In genomic region chr21:45011911-45012660, GRCh38 we compare ENCODE assay signal across 11 cellular contexts.
A peak's percentile ranks its signal among the peaks of the same experiment; 100 is the strongest.
DNase-seq lines count a peak whose midpoint lies in the region; ATAC-seq and TF ChIP-seq lines count a peak whose summit lies in the region.
"Had no signal": no experiment of that assay in that cellular context is flagged by ENCODE, and none has a peak within 500 bp of the region (broad histone marks: within the 10 kb centered on the region; RNA-seq: fewer than 3 reads in every experiment).

No MANE protein-coding gene starts in this region.

- no peak for TF ChIP-seq CTCF in natural killer cell (IDR thresholded peaks at IDR 0.05)
- no peak for TF ChIP-seq CTCF in mammary epithelial cell (conservative IDR thresholded peaks at IDR 0.05 in 1 of 2, IDR thresholded peaks at IDR 0.05 in 1 of 2; ENCODE audit: extremely low read depth in 1 of 2, insufficient read depth in 1 of 2, low read depth in 1 of 2, low read length in 2 of 2)

- H3K9me3 ChIP-seq in mammary epithelial cell (replicated peaks; ENCODE audit: insufficient read depth, low read length) = peaks cover 11% of the 10 kb centered on the region

- H3K4me3 Mint-ChIP-seq in natural killer cell treated with Interleukin-12 subunit alpha and Interleukin-12 subunit beta and Interleukin-15 and Interleukin-18, amount 100 ng/mL, for 72 hours = no peak overlapping the region
- no peak overlapping the region for H3K4me3 Mint-ChIP-seq in natural killer cell
- H3K4me3 Mint-ChIP-seq: CD4-positive, alpha-beta T cell; central memory CD8-positive, alpha-beta T cell had no signal

- intact Hi-C loops in natural killer cell (cut with micrococcal nuclease) = no loop called here
- intact Hi-C loops in mammary epithelial cell (cut with micrococcal nuclease) = loop anchor here (5.0 kb wide), 1 partner anchor 65 kb away; no protein-coding TSS in a partner anchor

- in situ Hi-C loops in mammary epithelial cell (cut with MboI; ENCODE audit: low sequenced_read_pairs in 2 of 2) = no loop called here

- DNase-seq in natural killer cell treated with Interleukin-12 subunit alpha and Interleukin-12 subunit beta and Interleukin-15 and Interleukin-18, amount 100 ng/mL, for 72 hours (ENCODE audit: low spot score) = peak; percentile 18
- DNase-seq in natural killer cell (no peak), mammary epithelial cell (peak; percentile 92), kidney tubule cell (ENCODE audit: low spot score) (peak; percentile 97), NCI-H1694 treated with DMSO at 0.1 percent for 48 hours (lab: John Stamatoyannopoulos, UW) (no peak)
- DNase-seq in activated CD4-positive, alpha-beta T cell treated with anti-CD3 and anti-CD28 coated beads for 4 hours = no peak
- DNase-seq: SHP77 had no signal

- no peak for ATAC-seq in natural killer cell treated with Interleukin-12 subunit alpha and Interleukin-12 subunit beta and Interleukin-15 and Interleukin-18, amount 100 ng/mL, for 72 hours
- ATAC-seq in natural killer cell (no peak), GM18907 (IDR thresholded peaks at IDR 0.05; ENCODE audit: unreplicated experiment) (no peak), HG02852 (IDR thresholded peaks at IDR 0.05; ENCODE audit: unreplicated experiment) (no peak)

- no peaks in the 10 kb centered on the region for H3K36me3 ChIP-seq in mammary epithelial cell (ENCODE audit: insufficient read depth, low read length)

- peak overlapping the region; percentile 74 for H3K27ac ChIP-seq in mammary epithelial cell (ENCODE audit: insufficient read depth, low read depth, low read length)

- peak overlapping the region; percentile 72 for H3K4me2 ChIP-seq in mammary epithelial cell (ENCODE audit: insufficient read depth, low read depth, low read length)

- 23% methylated on average over 12 of the region's 30 CpGs for WGBS in mammary epithelial cell (ENCODE audit: low coverage, missing lambda C conversion rate)

- no peaks in the 10 kb centered on the region for H3K4me1 Mint-ChIP-seq in natural killer cell treated with Interleukin-12 subunit alpha and Interleukin-12 subunit beta and Interleukin-15 and Interleukin-18, amount 100 ng/mL, for 72 hours (ENCODE audit: low read depth in 2 of 2)
- peaks cover 0 to 5% of the 10 kb centered on the region in 2 donors for H3K4me1 Mint-ChIP-seq in natural killer cell

- H3K9me3 Mint-ChIP-seq in natural killer cell treated with Interleukin-12 subunit alpha and Interleukin-12 subunit beta and Interleukin-15 and Interleukin-18, amount 100 ng/mL, for 72 hours = no peaks in the 10 kb centered on the region
- no peaks in the 10 kb centered on the region for H3K9me3 Mint-ChIP-seq in natural killer cell
- H3K9me3 Mint-ChIP-seq: CD4-positive, alpha-beta T cell; central memory CD8-positive, alpha-beta T cell had no signal

- CTCF ChIA-PET in mammary epithelial cell (lab: Charles Lee; ENCODE audit: low non-redundant PET) = interaction anchor here (0.7 to 1.4 kb wide), 2 partner anchors 67 to 116 kb away, joined by 5 to 6 read pairs; no protein-coding TSS in a partner anchor

- H3K4me3 ChIP-seq in mammary epithelial cell (replicated peaks in 1 of 3; ENCODE audit: insufficient read depth in 1 of 3, low read depth in 2 of 3, low read length in 3 of 3) = no peak overlapping the region

- H3K27me3 Mint-ChIP-seq in natural killer cell treated with Interleukin-12 subunit alpha and Interleukin-12 subunit beta and Interleukin-15 and Interleukin-18, amount 100 ng/mL, for 72 hours = peaks cover 34 to 35% of the 10 kb centered on the region in 2 donors
- H3K27me3 Mint-ChIP-seq in natural killer cell (ENCODE audit: low read depth in 2 of 2) = peaks cover 38 to 56% of the 10 kb centered on the region in 2 donors

- no peaks in the 10 kb centered on the region for H4K20me1 ChIP-seq in mammary epithelial cell (ENCODE audit: insufficient read depth, low read length)

- peak overlapping the region; percentile 65 for H2AFZ ChIP-seq in mammary epithelial cell (ENCODE audit: low read depth, low read length)

- no peaks in the 10 kb centered on the region for H3K36me3 Mint-ChIP-seq in natural killer cell treated with Interleukin-12 subunit alpha and Interleukin-12 subunit beta and Interleukin-15 and Interleukin-18, amount 100 ng/mL, for 72 hours
- no peaks in the 10 kb centered on the region for H3K36me3 Mint-ChIP-seq in natural killer cell

- no peaks in the 10 kb centered on the region for H3K79me2 ChIP-seq in mammary epithelial cell (ENCODE audit: insufficient read depth, low read length)

- H3K27me3 ChIP-seq in mammary epithelial cell (ENCODE audit: insufficient read depth, low read length) = no peaks in the 10 kb centered on the region

- H3K4me1 ChIP-seq in mammary epithelial cell (ENCODE audit: insufficient read depth, low read length) = peaks cover 40% of the 10 kb centered on the region

- dilution Hi-C loops in mammary epithelial cell (cut with HindIII; ENCODE audit: low sequenced_read_pairs) = loop anchor here (5.0 kb wide), 1 partner anchor 65 kb away; no protein-coding TSS in a partner anchor

- BruUV-seq in mammary epithelial cell (replicated peaks; lab: Mats Ljungman, UMichigan) = TSS peak; percentile 46

- no peak overlapping the region for H3K9ac ChIP-seq in mammary epithelial cell (ENCODE audit: insufficient read depth, low read length)

- H3K27ac Mint-ChIP-seq in natural killer cell treated with Interleukin-12 subunit alpha and Interleukin-12 subunit beta and Interleukin-15 and Interleukin-18, amount 100 ng/mL, for 72 hours = no peak overlapping the region
- no peak overlapping the region for H3K27ac Mint-ChIP-seq in natural killer cell
- H3K27ac Mint-ChIP-seq: CD4-positive, alpha-beta T cell had no signal

Comparison
In these comparisons a context has a peak if more than half of its experiments do, and no peak if none do; other contexts are left out.
1. DNase-seq: peak in natural killer cell treated with Interleukin-12 subunit alpha and Interleukin-12 subunit beta and Interleukin-15 and Interleukin-18, amount 100 ng/mL, for 72 hours (single experiment), mammary epithelial cell (single experiment) and kidney tubule cell (single experiment); none in natural killer cell (single experiment), NCI-H1694 treated with DMSO at 0.1 percent for 48 hours (single experiment) and activated CD4-positive, alpha-beta T cell treated with anti-CD3 and anti-CD28 coated beads for 4 hours (0 of 2).